Comparison of ENCODE assay signal across 9 cellular contexts in the genomic region with DNA sequence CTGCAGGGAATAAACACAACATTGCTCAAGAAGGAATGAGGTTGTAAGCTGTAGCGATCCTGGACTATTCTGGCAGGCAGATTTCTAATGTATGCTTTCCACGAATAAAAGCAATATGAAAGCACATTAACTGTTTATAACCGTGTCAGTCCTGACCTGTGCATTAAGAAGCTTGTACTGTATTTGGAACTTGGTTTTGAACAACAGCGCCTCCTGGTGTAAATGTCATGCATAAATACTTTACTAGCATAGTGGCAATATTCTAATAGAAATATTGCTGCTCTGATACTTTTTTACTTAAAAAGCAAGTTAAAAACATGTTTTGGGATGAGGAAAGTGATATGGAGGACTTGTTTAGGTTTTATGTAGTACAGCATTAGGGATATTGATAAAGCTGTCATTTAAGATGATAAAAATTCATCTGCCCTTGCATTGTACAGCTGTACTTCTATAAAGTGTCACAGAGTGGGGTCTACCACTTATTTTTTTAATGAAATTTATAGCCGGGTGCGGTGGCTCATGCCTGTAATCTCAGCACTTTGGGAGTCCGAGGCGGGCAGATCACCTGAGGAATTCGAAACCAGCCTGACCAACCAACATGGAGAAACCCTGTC.
DNase-seq lines count a peak whose midpoint lies in the region; ATAC-seq, FAIRE-seq and TF ChIP-seq lines count a peak whose summit lies in the region.
"Had no signal": no experiment of that assay in that cellular context is flagged by ENCODE, and none has a peak within 500 bp of the region (broad histone marks: within the 10 kb centered on the region; RNA-seq: fewer than 3 reads in every experiment).

No MANE protein-coding gene starts in this region.

- H3K27me3 ChIP-seq in CD4-positive, alpha-beta memory T cell (ENCODE audit: insufficient read depth, low read length) = no peaks in the 10 kb centered on the region

- peak; percentile 76 for TF ChIP-seq CTCF in fibroblast of pulmonary artery (IDR thresholded peaks at IDR 0.05; ENCODE audit: low read length, missing control alignments)

- CTCF ChIA-PET in CD4-positive, alpha-beta memory T cell (lab: Charles Lee; ENCODE audit: partially characterized antibody) = interaction anchor here (0.6 to 7.7 kb wide), 31 partner anchors 9 to 404 kb away, joined by 3 to 113 read pairs (median 5); partner anchors contain the start of gene CLTA

- H3K36me3 Mint-ChIP-seq in CD4-positive, alpha-beta memory T cell = no peaks in the 10 kb centered on the region
- H3K36me3 Mint-ChIP-seq in activated CD4-positive, alpha-beta T cell treated with anti-CD3 and anti-CD28 coated beads, Interleukin-2, amount 10 ng/mL, durations not matched to agents 24 days and 14 days (ENCODE audit: low read depth) = no peaks in the 10 kb centered on the region

- intact Hi-C loops in CD4-positive, alpha-beta memory T cell (cut with micrococcal nuclease) = loop anchor here (1.0 kb wide), 3 partner anchors 81 to 226 kb away; partner anchors contain the start of gene CLTA
- intact Hi-C loops in activated CD4-positive, alpha-beta T cell treated with anti-CD3 and anti-CD28 coated beads, Interleukin-2, amount 10 ng/mL, durations not matched to agents 24 days and 14 days (cut with micrococcal nuclease) = loop anchor here (1.0 to 2.0 kb wide), 3 partner anchors 81 to 226 kb away; partner anchors contain the start of gene CLTA

- H3K9me3 ChIP-seq in CD4-positive, alpha-beta memory T cell (ENCODE audit: control insufficient read depth in 1 of 2, low read length in 2 of 2) = no peaks in the 10 kb centered on the region

- peak; percentile 46 to 64 (median 60) for DNase-seq in CD4-positive, alpha-beta memory T cell
- DNase-seq in GM19239 (ENCODE audit: insufficient read length, low spot score) = peak; percentile 16
- DNase-seq in NCI-H2227 treated with DMSO at 0.1 percent for 48 hours (lab: John Stamatoyannopoulos, UW) = peak; percentile 51
- DNase-seq in activated CD4-positive, alpha-beta T cell treated with anti-CD3 and anti-CD28 coated beads, Interleukin-2, amount 10 ng/mL, durations not matched to agents 24 days and 14 days = peak; percentile 88
- DNase-seq in fibroblast of pulmonary artery (ENCODE audit: low read depth) = peak; percentile 88
- peak; percentile 38 for DNase-seq in non-pigmented ciliary epithelial cell (ENCODE audit: low read depth)
- no peak for DNase-seq in mesenteric fat pad (ENCODE audit: low spot score)

- no peak for ATAC-seq in HG03280 (IDR thresholded peaks at IDR 0.05; ENCODE audit: unreplicated experiment)

- no peaks in the 10 kb centered on the region for H3K27me3 Mint-ChIP-seq in CD4-positive, alpha-beta memory T cell
- H3K27me3 Mint-ChIP-seq in activated CD4-positive, alpha-beta T cell treated with anti-CD3 and anti-CD28 coated beads, Interleukin-2, amount 10 ng/mL, durations not matched to agents 24 days and 14 days = no peaks in the 10 kb centered on the region
- H3K27me3 Mint-ChIP-seq: stimulated activated naive CD8-positive, alpha-beta T cell treated with anti-CD3 and anti-CD28 coated beads, Interleukin-15, Interleukin-2, amounts not matched to agents 100 ng/mL and 50 ng/mL, for 24 hours had no signal

- no peak overlapping the region for H3K27ac Mint-ChIP-seq in CD4-positive, alpha-beta memory T cell
- H3K27ac Mint-ChIP-seq in activated CD4-positive, alpha-beta T cell treated with anti-CD3 and anti-CD28 coated beads, Interleukin-2, amount 10 ng/mL, durations not matched to agents 24 days and 14 days = no peak overlapping the region
- H3K27ac Mint-ChIP-seq: stimulated activated naive CD8-positive, alpha-beta T cell treated with anti-CD3 and anti-CD28 coated beads, Interleukin-15, Interleukin-2, amounts not matched to agents 100 ng/mL and 50 ng/mL, for 24 hours had no signal

- H3K4me1 ChIP-seq in CD4-positive, alpha-beta memory T cell (ENCODE audit: insufficient read depth, low read length) = no peaks in the 10 kb centered on the region

- H3K4me3 ChIP-seq in CD4-positive, alpha-beta memory T cell (ENCODE audit: low read length in 2 of 2) = no peak overlapping the region
- no peak overlapping the region for H3K4me3 ChIP-seq in fibroblast of pulmonary artery (replicated peaks; ENCODE audit: low read depth, low read length)

- H3K36me3 ChIP-seq in CD4-positive, alpha-beta memory T cell (ENCODE audit: insufficient read depth, low read length) = no peaks in the 10 kb centered on the region

- FAIRE-seq in GM19239 (lab: Jason Lieb, UNC) = peak; percentile 84

- H3K4me3 Mint-ChIP-seq in CD4-positive, alpha-beta memory T cell = peak overlapping the region in 2 of 8 donors; percentile 29 to 48
- no peak overlapping the region for H3K4me3 Mint-ChIP-seq in activated CD4-positive, alpha-beta T cell treated with anti-CD3 and anti-CD28 coated beads, Interleukin-2, amount 10 ng/mL, durations not matched to agents 24 days and 14 days
- H3K4me3 Mint-ChIP-seq: stimulated activated naive CD8-positive, alpha-beta T cell treated with anti-CD3 and anti-CD28 coated beads, Interleukin-15, Interleukin-2, amounts not matched to agents 100 ng/mL and 50 ng/mL, for 24 hours had no signal

- H3K9me3 Mint-ChIP-seq in CD4-positive, alpha-beta memory T cell = peaks cover 0 to 2% (median 0%) of the 10 kb centered on the region in 8 donors
- H3K9me3 Mint-ChIP-seq in activated CD4-positive, alpha-beta T cell treated with anti-CD3 and anti-CD28 coated beads, Interleukin-2, amount 10 ng/mL, durations not matched to agents 24 days and 14 days = no peaks in the 10 kb centered on the region
- H3K9me3 Mint-ChIP-seq: stimulated activated naive CD8-positive, alpha-beta T cell treated with anti-CD3 and anti-CD28 coated beads, Interleukin-15, Interleukin-2, amounts not matched to agents 100 ng/mL and 50 ng/mL, for 24 hours had no signal

- POLR2A ChIA-PET in CD4-positive, alpha-beta memory T cell (lab: Charles Lee; ENCODE audit: partially characterized antibody) = interaction anchor here (1.0 to 1.3 kb wide), 2 partner anchors 70 to 139 kb away, joined by 4 to 13 read pairs; partner anchors contain the start of genes CLTA and GNE

- no peak overlapping the region for H3K27ac ChIP-seq in CD4-positive, alpha-beta memory T cell (ENCODE audit: low read depth, low read length)

- peaks cover 0 to 4% (median 3%) of the 10 kb centered on the region in 4 donors for H3K4me1 Mint-ChIP-seq in CD4-positive, alpha-beta memory T cell
- H3K4me1 Mint-ChIP-seq in activated CD4-positive, alpha-beta T cell treated with anti-CD3 and anti-CD28 coated beads, Interleukin-2, amount 10 ng/mL, durations not matched to agents 24 days and 14 days = peaks cover 4% of the 10 kb centered on the region
